In genomic region chr5:90586469-90586868, GRCh38 we compare ENCODE assay signal across 8 cellular contexts. TPM values are rescaled to one million over a fixed set of nuclear protein-coding genes. Genes with fewer than 3 reads are reported as not detected.
"Had no signal": no experiment of that assay in that cellular context is flagged by ENCODE, and none has a peak within 500 bp of the region (broad histone marks: within the 10 kb centered on the region; RNA-seq: fewer than 3 reads in every experiment).

No MANE protein-coding gene starts in this region.

- H3K4me3 ChIP-seq: HAP-1 had no signal

- ATAC-seq: HCT116 had no signal

- H3K36me3 ChIP-seq: HAP-1 had no signal

- FAIRE-seq: HTR-8/SVneo had no signal

- H3K9me3 ChIP-seq: HAP-1 had no signal

- DNase-seq: GOT3, H7, Kasumi-1, KG1 had no signal

RNA-seq across cellular contexts. Expression of gene ADGRV1, which starts 27.9 kb away (rescaled TPM):
- polyA plus RNA-seq: IgD-negative memory B cell had no signal
